19 cellular contexts compared by ENCODE assay signal in the genomic region with DNA sequence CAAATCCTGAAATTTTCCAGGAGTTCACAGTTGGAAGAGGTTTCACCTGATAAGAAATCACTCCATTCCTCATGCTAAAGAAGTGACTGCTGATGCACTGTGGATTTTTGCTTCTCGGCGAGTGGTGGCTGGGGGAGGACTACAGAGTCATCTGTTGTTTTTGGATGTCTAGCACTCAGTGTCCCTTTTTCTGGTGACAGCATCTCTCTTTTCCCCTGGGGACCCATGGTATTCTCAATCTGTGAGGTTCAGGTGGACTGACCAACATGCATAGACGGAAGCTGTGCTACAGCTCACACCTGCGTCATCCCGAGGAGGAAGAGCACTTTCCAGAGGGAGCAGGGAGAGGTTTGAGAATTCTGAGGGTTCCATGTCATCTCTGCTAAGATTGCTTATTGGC. TPM values are rescaled to one million over a fixed set of nuclear protein-coding genes. Genes with fewer than 3 reads are reported as not detected.
DNase-seq lines count a peak whose midpoint lies in the region; ATAC-seq and TF ChIP-seq lines count a peak whose summit lies in the region.
"Had no signal": no experiment of that assay in that cellular context is flagged by ENCODE, and none has a peak within 500 bp of the region (broad histone marks: within the 10 kb centered on the region; RNA-seq: fewer than 3 reads in every experiment).

No MANE protein-coding gene starts in this region.

- intact Hi-C loops in CD14-positive monocyte (cut with micrococcal nuclease) = no loop called here

- H3K9me3 Mint-ChIP-seq in CD14-positive monocyte = peaks cover 4 to 8% (median 6%) of the 10 kb centered on the region in 7 donors
- peaks cover 0 to 3% (median 0%) of the 10 kb centered on the region in 5 donors for H3K9me3 Mint-ChIP-seq in CD8-positive, alpha-beta memory T cell
- H3K9me3 Mint-ChIP-seq in activated CD8-positive, alpha-beta T cell treated with anti-CD3 and anti-CD28 coated beads, Interleukin-2, amount 10 ng/mL, durations not matched to agents 7 days and 5 days (ENCODE audit: insufficient read depth) = no peaks in the 10 kb centered on the region
- H3K9me3 Mint-ChIP-seq in progenitor cell of endocrine pancreas (ENCODE audit: low read depth) = peaks cover 4% of the 10 kb centered on the region
- H3K9me3 Mint-ChIP-seq: dendritic cell treated with granulocyte-macrophage colony-stimulating factor and Interleukin-4, amounts not matched to agents 40 ng/mL and 50 ng/mL, for 4 days had no signal

- TF ChIP-seq CTCF in CD14-positive monocyte (IDR thresholded peaks at IDR 0.05) = no peak
- TF ChIP-seq CTCF in progenitor cell of endocrine pancreas (IDR thresholded peaks at IDR 0.05; ENCODE audit: unreplicated experiment) = no peak

- H3K27ac ChIP-seq in CD8-positive, alpha-beta memory T cell (ENCODE audit: low read depth, low read length) = peak overlapping the region; percentile 44
- H3K27ac ChIP-seq: brain microvascular endothelial cell, hepatocyte had no signal

- POLR2A ChIA-PET in CD8-positive, alpha-beta memory T cell (lab: Charles Lee) = interaction anchor here (1.1 to 4.2 kb wide), 2 partner anchors 26 to 38 kb away, joined by 4 to 21 read pairs; no protein-coding TSS in a partner anchor
- POLR2A ChIA-PET in activated CD8-positive, alpha-beta T cell treated with anti-CD3 and anti-CD28 coated beads, Interleukin-2, amount 10 ng/mL, durations not matched to agents 7 days and 5 days (lab: Charles Lee) = interaction anchor here (1.0 to 3.0 kb wide), 4 partner anchors 14 to 89 kb away, joined by 3 to 20 read pairs (median 6); partner anchors contain the start of gene ATP5F1E

- no peaks in the 10 kb centered on the region for H3K36me3 ChIP-seq in CD8-positive, alpha-beta memory T cell (ENCODE audit: insufficient read depth, low read length)
- H3K36me3 ChIP-seq: brain microvascular endothelial cell, HAP-1 had no signal

- H3K27me3 Mint-ChIP-seq in CD14-positive monocyte (ENCODE audit: low read depth in 3 of 3) (peaks cover 9 to 16% (median 14%) of the 10 kb centered on the region in 3 donors), progenitor cell of endocrine pancreas (peaks cover 48% of the 10 kb centered on the region)
- peaks cover 0 to 2% of the 10 kb centered on the region in 2 donors for H3K27me3 Mint-ChIP-seq in CD8-positive, alpha-beta memory T cell
- peaks cover 3% of the 10 kb centered on the region for H3K27me3 Mint-ChIP-seq in activated CD8-positive, alpha-beta T cell treated with anti-CD3 and anti-CD28 coated beads, Interleukin-2, amount 10 ng/mL, durations not matched to agents 7 days and 5 days (ENCODE audit: low read depth)

- H3K4me1 Mint-ChIP-seq in CD14-positive monocyte (peaks cover 31% of the 10 kb centered on the region), progenitor cell of endocrine pancreas (ENCODE audit: low read depth) (peaks cover 17% of the 10 kb centered on the region)
- H3K4me1 Mint-ChIP-seq in CD8-positive, alpha-beta memory T cell = peaks cover 71 to 87% (median 84%) of the 10 kb centered on the region in 3 donors
- H3K4me1 Mint-ChIP-seq in activated CD8-positive, alpha-beta T cell treated with anti-CD3 and anti-CD28 coated beads, Interleukin-2, amount 10 ng/mL, durations not matched to agents 7 days and 5 days (ENCODE audit: low read depth) = peaks cover 73% of the 10 kb centered on the region

- no peaks in the 10 kb centered on the region for H3K36me3 Mint-ChIP-seq in CD14-positive monocyte
- no peaks in the 10 kb centered on the region for H3K36me3 Mint-ChIP-seq in CD8-positive, alpha-beta memory T cell
- H3K36me3 Mint-ChIP-seq in activated CD8-positive, alpha-beta T cell treated with anti-CD3 and anti-CD28 coated beads, Interleukin-2, amount 10 ng/mL, durations not matched to agents 7 days and 5 days (ENCODE audit: low read depth) = peaks cover 9% of the 10 kb centered on the region
- no peaks in the 10 kb centered on the region for H3K36me3 Mint-ChIP-seq in progenitor cell of endocrine pancreas (ENCODE audit: insufficient read depth)

- CTCF ChIA-PET in CD8-positive, alpha-beta memory T cell (lab: Charles Lee) = interaction anchor here (1.0 to 6.1 kb wide), 8 partner anchors 9 to 90 kb away, joined by 3 to 37 read pairs (median 7); partner anchors contain the start of gene ZNF831
- CTCF ChIA-PET in activated CD8-positive, alpha-beta T cell treated with anti-CD3 and anti-CD28 coated beads, Interleukin-2, amount 10 ng/mL, durations not matched to agents 7 days and 5 days (lab: Charles Lee) = interaction anchor here (0.5 to 5.0 kb wide), 6 partner anchors 28 to 819 kb away, joined by 3 to 53 read pairs (median 16); no protein-coding TSS in a partner anchor

- peak overlapping the region in 6 of 7 donors; percentile 12 to 80 (median 52) for H3K27ac Mint-ChIP-seq in CD14-positive monocyte
- peak overlapping the region; percentile 95 to 100 (median 99) for H3K27ac Mint-ChIP-seq in CD8-positive, alpha-beta memory T cell
- H3K27ac Mint-ChIP-seq in activated CD8-positive, alpha-beta T cell treated with anti-CD3 and anti-CD28 coated beads, Interleukin-2, amount 10 ng/mL, durations not matched to agents 7 days and 5 days = peak overlapping the region; percentile 94
- H3K27ac Mint-ChIP-seq in progenitor cell of endocrine pancreas = no peak overlapping the region
- H3K27ac Mint-ChIP-seq: dendritic cell treated with granulocyte-macrophage colony-stimulating factor and Interleukin-4, amounts not matched to agents 40 ng/mL and 50 ng/mL, for 4 days had no signal

- H3K4me3 Mint-ChIP-seq in CD14-positive monocyte = no peak overlapping the region
- peak overlapping the region; percentile 3 to 87 (median 59) for H3K4me3 Mint-ChIP-seq in CD8-positive, alpha-beta memory T cell
- peak overlapping the region; percentile 3 for H3K4me3 Mint-ChIP-seq in activated CD8-positive, alpha-beta T cell treated with anti-CD3 and anti-CD28 coated beads, Interleukin-2, amount 10 ng/mL, durations not matched to agents 7 days and 5 days
- no peak overlapping the region for H3K4me3 Mint-ChIP-seq in progenitor cell of endocrine pancreas (ENCODE audit: low read depth)
- H3K4me3 Mint-ChIP-seq: dendritic cell treated with granulocyte-macrophage colony-stimulating factor and Interleukin-4, amounts not matched to agents 40 ng/mL and 50 ng/mL, for 4 days had no signal

- H3K27me3 ChIP-seq in CD8-positive, alpha-beta memory T cell (ENCODE audit: insufficient read depth, low read length, poor library complexity, severe bottlenecking) = no peaks in the 10 kb centered on the region
- H3K27me3 ChIP-seq: brain microvascular endothelial cell, hepatocyte had no signal

- H3K4me3 ChIP-seq in CD8-positive, alpha-beta memory T cell (ENCODE audit: low read length) = no peak overlapping the region
- H3K4me3 ChIP-seq: HAP-1, hepatocyte, lung had no signal

- H3K9me3 ChIP-seq in CD8-positive, alpha-beta memory T cell (ENCODE audit: low read length) = no peaks in the 10 kb centered on the region
- H3K9me3 ChIP-seq: HAP-1 had no signal

- ATAC-seq in activated CD8-positive, alpha-beta T cell treated with anti-CD3 and anti-CD28 coated beads, Interleukin-2, amount 10 ng/mL, durations not matched to agents 7 days and 5 days = no peak
- ATAC-seq in GM21423 (IDR thresholded peaks at IDR 0.05; ENCODE audit: unreplicated experiment) (no peak), HG02623 (IDR thresholded peaks at IDR 0.05; ENCODE audit: unreplicated experiment) (no peak)
- ATAC-seq: Panc1 had no signal

- DNase-seq in CD14-positive monocyte (ENCODE audit: low spot score) = no peak
- peak in 1 of 5 donors; percentile 27 for DNase-seq in CD8-positive, alpha-beta memory T cell
- DNase-seq in activated CD8-positive, alpha-beta T cell treated with anti-CD3 and anti-CD28 coated beads, Interleukin-2, amount 10 ng/mL, durations not matched to agents 7 days and 5 days = no peak
- DNase-seq in islet precursor cell = peak; percentile 12
- no peak for DNase-seq in NCI-H345 (lab: John Stamatoyannopoulos, UW)
- DNase-seq in progenitor cell of endocrine pancreas (ENCODE audit: low spot score, unreplicated experiment) = no peak
- DNase-seq: brain microvascular endothelial cell, GDM1, NCI-H187, NCI-H226 had no signal

- peaks cover 78% of the 10 kb centered on the region for H3K4me1 ChIP-seq in CD8-positive, alpha-beta memory T cell (ENCODE audit: insufficient read depth, low read length)
- H3K4me1 ChIP-seq: HAP-1 had no signal

RNA-seq across cellular contexts. Expression of gene ZNF831, which starts 42.7 kb away (rescaled TPM):
- polyA plus RNA-seq in CD14-positive monocyte = under 1 TPM in 1 of 2 donors, not detected in 1; 0.09 TPM
- 1 to 10 TPM; 6.4 to 6.9 TPM for total RNA-seq in CD8-positive, alpha-beta memory T cell
- polyA plus RNA-seq in CD8-positive, alpha-beta memory T cell = 12.1 TPM
- total RNA-seq in activated CD8-positive, alpha-beta T cell treated with anti-CD3 and anti-CD28 coated beads, Interleukin-2, amount 10 ng/mL, durations not matched to agents 7 days and 5 days = 1 to 10 TPM; 8.6 to 9.2 TPM
- total RNA-seq in progenitor cell of endocrine pancreas = not detected in 2 replicates
- total RNA-seq: fibroblast of villous mesenchyme, hepatocyte, MCF 10A had no signal
- polyA plus RNA-seq: hepatocyte had no signal

Comparison
In these comparisons a context has a peak if more than half of its experiments do, and no peak if none do; other contexts are left out.
1. H3K4me3 Mint-ChIP-seq: peak in CD8-positive, alpha-beta memory T cell (7 of 7) and activated CD8-positive, alpha-beta T cell treated with anti-CD3 and anti-CD28 coated beads, Interleukin-2, amount 10 ng/mL, durations not matched to agents 7 days and 5 days (single experiment); none in CD14-positive monocyte (0 of 2) and progenitor cell of endocrine pancreas (single experiment).